ENCODE assay signal across 27 cellular contexts in the genomic region with DNA sequence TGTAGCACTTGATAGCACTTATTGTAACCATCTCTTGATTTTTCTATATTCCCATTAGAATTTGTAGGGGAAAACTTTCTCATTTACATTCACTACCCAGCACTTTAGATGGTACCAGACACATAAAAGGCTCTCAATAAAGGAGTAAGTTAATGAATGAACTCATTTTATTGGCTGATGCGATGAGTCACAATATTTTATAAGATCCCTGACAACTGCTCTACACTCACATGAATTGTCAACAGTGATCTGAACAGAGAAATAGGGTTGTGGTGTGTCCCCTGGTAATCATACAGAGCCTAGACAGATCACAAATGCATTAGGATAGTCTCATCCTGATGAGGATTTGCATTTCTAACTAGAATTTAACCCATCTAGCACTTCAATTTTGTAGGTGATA.
"Had no signal": no experiment of that assay in that cellular context is flagged by ENCODE, and none has a peak within 500 bp of the region (broad histone marks: within the 10 kb centered on the region; RNA-seq: fewer than 3 reads in every experiment).

No MANE protein-coding gene starts in this region.

- H3K27me3 ChIP-seq: ascending aorta, cardiac muscle cell had no signal

- H3K4me3 ChIP-seq: ascending aorta, cardiac muscle cell had no signal

- DNase-seq: activated CD4-positive, alpha-beta memory T cell treated with anti-CD3 and anti-CD28 coated beads, Interleukin-2, amount 10 ng/mL, durations not matched to agents 7 days and 5 days; activated CD4-positive, alpha-beta T cell treated with anti-CD3 and anti-CD28 coated beads for 1 hour; activated CD4-positive, alpha-beta T cell treated with anti-CD3 and anti-CD28 coated beads for 48 hours; activated CD4-positive, CD25-positive, alpha-beta regulatory T cell; activated CD8-positive, alpha-beta memory T cell treated with anti-CD3 and anti-CD28 coated beads for 24 hours; activated CD8-positive, alpha-beta memory T cell treated with anti-CD3 and anti-CD28 coated beads, Interleukin-2, amount 10 ng/mL, durations not matched to agents 7 days and 5 days; activated CD8-positive, alpha-beta memory T cell treated with anti-CD3 and anti-CD28 coated beads, Interleukin-2, amount 50 U/mL, for 48 hours; activated effector memory CD4-positive, alpha-beta T cell treated with Interleukin-2 at 50 U/mL for 16 hours; activated naive CD4-positive, alpha-beta T cell treated with anti-CD3 and anti-CD28 coated beads, Interleukin-2, amount 10 ng/mL, durations not matched to agents 7 days and 5 days; activated naive CD8-positive, alpha-beta T cell treated with anti-CD3 and anti-CD28 coated beads, Interleukin-2, amount 10 ng/mL, durations not matched to agents 7 days and 5 days; activated T-cell treated with anti-CD3 and anti-CD28 coated beads, Interleukin-2, amount 50 U/mL, for 48 hours; amygdala; Kasumi-1; KG1; NCI-H1105; NCI-H1417 treated with DMSO at 0.1 percent for 48 hours; NCI-H187 treated with DMSO at 0.1 percent for 48 hours; NCI-H2081; NCI-H345; NCI-H524 treated with DMSO at 0.1 percent for 48 hours; NCI-H748 treated with DMSO at 0.1 percent for 48 hours; NK-92 treated with Interleukin-12 subunit alpha and Interleukin-12 subunit beta, amount 100 ng/mL, for 24 hours; Right ventricle myocardium superior; T1000; WERI-Rb-1 had no signal

- H3K36me3 ChIP-seq: ascending aorta, cardiac muscle cell, WERI-Rb-1 had no signal

- H3K4me1 ChIP-seq: ascending aorta had no signal

- H3K27ac ChIP-seq: ascending aorta, cardiac muscle cell, WERI-Rb-1 had no signal

- ATAC-seq: activated CD8-positive, alpha-beta memory T cell treated with anti-CD3 and anti-CD28 coated beads, Interleukin-2, amount 10 ng/mL, durations not matched to agents 7 days and 5 days had no signal

- H3K9me3 ChIP-seq: ascending aorta had no signal
